Comparison of ENCODE assay signal across 13 cellular contexts in the genomic region with DNA sequence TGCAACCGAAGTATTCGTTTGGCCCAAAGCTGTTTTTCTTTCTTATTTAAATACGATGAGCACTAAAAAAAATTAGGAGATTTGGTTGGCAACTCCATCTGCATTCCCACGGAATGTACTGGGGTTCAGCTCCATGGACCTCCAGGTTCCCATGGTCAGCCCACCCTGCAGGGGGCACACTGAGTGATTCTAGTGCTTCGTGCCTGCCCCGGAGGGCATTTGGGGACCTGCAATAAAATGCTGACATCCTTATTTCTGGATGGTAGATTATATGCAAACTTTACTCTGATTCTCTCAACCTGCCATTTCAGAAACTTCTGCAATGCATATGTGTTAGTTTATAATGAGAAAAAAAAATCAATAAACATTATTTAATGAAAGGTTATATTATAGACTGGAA.
"Had no signal": no experiment of that assay in that cellular context is flagged by ENCODE, and none has a peak within 500 bp of the region (broad histone marks: within the 10 kb centered on the region; RNA-seq: fewer than 3 reads in every experiment).

No MANE protein-coding gene starts in this region.

- H3K4me3 Mint-ChIP-seq: activated naive CD4-positive, alpha-beta T cell treated with anti-CD3 and anti-CD28 coated beads, Interleukin-2, amount 10 ng/mL, durations not matched to agents 7 days and 5 days; nephron progenitor cell had no signal

- H3K27ac Mint-ChIP-seq: nephron progenitor cell had no signal

- H3K27me3 ChIP-seq: cardiac muscle cell, heart left ventricle had no signal

- DNase-seq: activated CD4-positive, alpha-beta T cell treated with anti-CD3 and anti-CD28 coated beads for 48 hours; activated naive CD4-positive, alpha-beta T cell treated with anti-CD3 and anti-CD28 coated beads, Interleukin-2, amount 10 ng/mL, durations not matched to agents 7 days and 5 days; effector CD4-positive, alpha-beta T cell; heart left ventricle; kidney; left ventricle myocardium inferior; mesenchymal stem cell; nephron progenitor cell; stimulated activated CD4-positive, alpha-beta T cell treated with anti-CD3 and anti-CD28 coated beads, Interleukin-4, amount 100 ng/mL, for 24 hours; T-helper 9 cell had no signal

- H3K27me3 Mint-ChIP-seq: activated naive CD4-positive, alpha-beta T cell treated with anti-CD3 and anti-CD28 coated beads, Interleukin-2, amount 10 ng/mL, durations not matched to agents 7 days and 5 days had no signal

- H3K4me3 ChIP-seq: cardiac muscle cell, coronary artery, heart left ventricle, left ventricle myocardium inferior had no signal

- H3K9me3 Mint-ChIP-seq: activated naive CD4-positive, alpha-beta T cell treated with anti-CD3 and anti-CD28 coated beads, Interleukin-2, amount 10 ng/mL, durations not matched to agents 7 days and 5 days; activated T-helper 2 cell treated with anti-CD3 and anti-CD28 coated beads, Interferon-gamma antibody, Interleukin-2, Interleukin-4, amounts not matched to agents 10 μg/mL and 5 μg/mL and 100 μg/mL, durations not matched to agents 14 hours and 24 hours and 36 hours; nephron progenitor cell had no signal

- ATAC-seq: heart left ventricle had no signal

- H3K27ac ChIP-seq: cardiac muscle cell, coronary artery, heart left ventricle, left ventricle myocardium inferior had no signal

- H3K9me3 ChIP-seq: heart left ventricle, left ventricle myocardium inferior had no signal

- H3K36me3 ChIP-seq: cardiac muscle cell, left ventricle myocardium inferior had no signal

- H3K4me1 ChIP-seq: heart left ventricle, left ventricle myocardium inferior had no signal
